8 cellular contexts compared by ENCODE assay signal in genomic region chr2:8408560-8409460, GRCh38.
DNase-seq lines count a peak whose midpoint lies in the region; ATAC-seq lines count a peak whose summit lies in the region.

No MANE protein-coding gene starts in this region.

- peaks cover 5 to 21% (median 13%) of the 10 kb centered on the region in 4 donors for H3K4me1 Mint-ChIP-seq in CD4-positive, CD25-positive, alpha-beta regulatory T cell
- peaks cover 14% of the 10 kb centered on the region for H3K4me1 Mint-ChIP-seq in activated naive CD4-positive, alpha-beta T cell treated with anti-CD3 and anti-CD28 coated beads, Interleukin-2, amount 10 ng/mL, durations not matched to agents 7 days and 5 days

- H3K27ac Mint-ChIP-seq in CD4-positive, CD25-positive, alpha-beta regulatory T cell: peak overlapping the region in 1 of 3 donors; percentile 39
- peak overlapping the region; percentile 60 for H3K27ac Mint-ChIP-seq in activated naive CD4-positive, alpha-beta T cell treated with anti-CD3 and anti-CD28 coated beads, Interleukin-2, amount 10 ng/mL, durations not matched to agents 7 days and 5 days

- no peaks in the 10 kb centered on the region for H3K36me3 ChIP-seq in CD4-positive, CD25-positive, alpha-beta regulatory T cell (ENCODE audit: control insufficient read depth, insufficient read depth, low read length)

- H3K36me3 Mint-ChIP-seq in CD4-positive, CD25-positive, alpha-beta regulatory T cell: no peaks in the 10 kb centered on the region
- H3K36me3 Mint-ChIP-seq in activated naive CD4-positive, alpha-beta T cell treated with anti-CD3 and anti-CD28 coated beads, Interleukin-2, amount 10 ng/mL, durations not matched to agents 7 days and 5 days: no peaks in the 10 kb centered on the region

- peaks cover 4% of the 10 kb centered on the region for H3K4me1 ChIP-seq in CD4-positive, CD25-positive, alpha-beta regulatory T cell (ENCODE audit: control insufficient read depth, insufficient read depth, low read length, poor library complexity, severe bottlenecking)

- no peaks in the 10 kb centered on the region for H3K27me3 Mint-ChIP-seq in CD4-positive, CD25-positive, alpha-beta regulatory T cell
- H3K27me3 Mint-ChIP-seq in activated naive CD4-positive, alpha-beta T cell treated with anti-CD3 and anti-CD28 coated beads, Interleukin-2, amount 10 ng/mL, durations not matched to agents 7 days and 5 days: peaks cover 16% of the 10 kb centered on the region

- H3K9me3 Mint-ChIP-seq in CD4-positive, CD25-positive, alpha-beta regulatory T cell: peaks cover 0 to 1% (median 0%) of the 10 kb centered on the region in 7 donors
- no peaks in the 10 kb centered on the region for H3K9me3 Mint-ChIP-seq in activated naive CD4-positive, alpha-beta T cell treated with anti-CD3 and anti-CD28 coated beads, Interleukin-2, amount 10 ng/mL, durations not matched to agents 7 days and 5 days

- CTCF ChIA-PET in activated naive CD4-positive, alpha-beta T cell treated with anti-CD3 and anti-CD28 coated beads, Interleukin-2, amount 10 ng/mL, durations not matched to agents 7 days and 5 days (lab: Charles Lee): no interaction called here

- no peak overlapping the region for H3K27ac ChIP-seq in CD4-positive, CD25-positive, alpha-beta regulatory T cell (ENCODE audit: insufficient read depth, low read length, poor library complexity, severe bottlenecking)

- H3K4me3 ChIP-seq in CD4-positive, CD25-positive, alpha-beta regulatory T cell (ENCODE audit: low read depth, low read length): peak overlapping the region; percentile 14

- H3K4me3 Mint-ChIP-seq in CD4-positive, CD25-positive, alpha-beta regulatory T cell: peak overlapping the region in 1 of 4 donors; percentile 2
- no peak overlapping the region for H3K4me3 Mint-ChIP-seq in activated naive CD4-positive, alpha-beta T cell treated with anti-CD3 and anti-CD28 coated beads, Interleukin-2, amount 10 ng/mL, durations not matched to agents 7 days and 5 days

- H3K27me3 ChIP-seq in CD4-positive, CD25-positive, alpha-beta regulatory T cell (ENCODE audit: control insufficient read depth, insufficient read depth, low read length): no peaks in the 10 kb centered on the region

- no peaks in the 10 kb centered on the region for H3K9me3 ChIP-seq in CD4-positive, CD25-positive, alpha-beta regulatory T cell (ENCODE audit: control insufficient read depth in 2 of 2, low read length in 2 of 2)

- peak; percentile 63 to 68 for ATAC-seq in CD4-positive, CD25-positive, alpha-beta regulatory T cell (ENCODE audit: low read depth in 2 of 2)
- peak; percentile 84 for ATAC-seq in GM21367 (IDR thresholded peaks at IDR 0.05; ENCODE audit: unreplicated experiment)
- peak; percentile 90 for ATAC-seq in HG03571 (IDR thresholded peaks at IDR 0.05; ENCODE audit: unreplicated experiment)

- DNase-seq in CD4-positive, CD25-positive, alpha-beta regulatory T cell: peak in 1 of 3 donors; percentile 51
- peak; percentile 36 for DNase-seq in activated naive CD4-positive, alpha-beta T cell treated with anti-CD3 and anti-CD28 coated beads, Interleukin-2, amount 10 ng/mL, durations not matched to agents 7 days and 5 days
- DNase-seq in LoVo (ENCODE audit: low spot score) (no peak), NCI-H128 (lab: John Stamatoyannopoulos, UW; ENCODE audit: unreplicated experiment) (no peak), NCI-H1417 treated with DMSO at 0.1 percent for 48 hours (lab: John Stamatoyannopoulos, UW) (no peak), iPS-NIHi11 (ENCODE audit: low spot score) (no peak)
